In the genomic region with DNA sequence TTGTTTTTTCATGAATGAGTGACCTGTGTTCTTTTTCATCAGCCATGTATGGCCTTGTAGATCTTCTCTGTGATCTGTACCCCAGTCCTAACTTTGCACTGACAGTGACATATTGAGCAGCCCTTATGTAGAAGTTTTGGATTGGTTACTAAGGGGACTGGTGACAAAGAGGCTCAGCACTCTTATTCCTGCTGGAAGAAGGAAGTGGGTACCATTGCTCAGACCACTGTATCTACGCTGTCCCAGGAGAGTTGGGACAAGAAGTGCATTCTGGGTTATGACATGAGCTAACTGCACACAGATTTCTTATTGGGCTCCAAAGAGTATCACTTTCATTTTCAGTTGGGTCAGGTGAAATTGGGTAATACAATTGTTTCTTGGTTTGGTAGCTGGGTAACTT, we compare ENCODE assay signal across 14 cellular contexts.
DNase-seq lines count a peak whose midpoint lies in the region; ATAC-seq, FAIRE-seq and TF ChIP-seq lines count a peak whose summit lies in the region.
"Had no signal": no experiment of that assay in that cellular context is flagged by ENCODE, and none has a peak within 500 bp of the region (broad histone marks: within the 10 kb centered on the region; RNA-seq: fewer than 3 reads in every experiment).

No MANE protein-coding gene starts in this region.

- H2AFZ ChIP-seq in mesenchymal stem cell (ENCODE audit: low read depth, low read length): no peak overlapping the region

- no peaks in the 10 kb centered on the region for H3K9me3 ChIP-seq in RWPE2 (ENCODE audit: severe bottlenecking)
- no peaks in the 10 kb centered on the region for H3K9me3 ChIP-seq in mesenchymal stem cell (ENCODE audit: control insufficient read depth, low read length)
- H3K9me3 ChIP-seq in uterus: no peaks in the 10 kb centered on the region
- H3K9me3 ChIP-seq in vagina: no peaks in the 10 kb centered on the region

- H3K23ac ChIP-seq in mesenchymal stem cell (ENCODE audit: low read length in 2 of 2): no peak overlapping the region

- H2BK15ac ChIP-seq in mesenchymal stem cell (ENCODE audit: low read depth, poor library complexity, severe bottlenecking): no peak overlapping the region

- H3K79me1 ChIP-seq in mesenchymal stem cell (replicated peaks; ENCODE audit: low read length, poor library complexity, severe bottlenecking): peaks cover 35% of the 10 kb centered on the region

- H2AK5ac ChIP-seq in mesenchymal stem cell (ENCODE audit: low read length, severe bottlenecking): peak overlapping the region; percentile 49

- ATAC-seq in HG02885 (IDR thresholded peaks at IDR 0.05; ENCODE audit: poor library complexity, unreplicated experiment) (peak; percentile 62), RWPE2 (ENCODE audit: low read depth) (no peak), HG03097 (IDR thresholded peaks at IDR 0.05; ENCODE audit: low FRiP score, unreplicated experiment) (no peak)

- H3K4me3 ChIP-seq in RWPE2 (ENCODE audit: severe bottlenecking) (no peak overlapping the region), mesenchymal stem cell (ENCODE audit: insufficient read depth in 1 of 2, low read depth in 1 of 2, low read length in 2 of 2) (no peak overlapping the region), uterus (no peak overlapping the region), vagina (no peak overlapping the region)

- no peaks in the 10 kb centered on the region for H3K27me3 ChIP-seq in RWPE2 (ENCODE audit: insufficient read depth, poor library complexity, severe bottlenecking)
- H3K27me3 ChIP-seq in mesenchymal stem cell (ENCODE audit: control insufficient read depth in 1 of 2, insufficient read depth in 1 of 2, low read length in 2 of 2): no peaks in the 10 kb centered on the region
- H3K27me3 ChIP-seq in uterus: no peaks in the 10 kb centered on the region
- no peaks in the 10 kb centered on the region for H3K27me3 ChIP-seq in vagina

- no peak overlapping the region for H3K4me2 ChIP-seq in mesenchymal stem cell (ENCODE audit: low read length, poor library complexity, severe bottlenecking)

- intact Hi-C loops in uterus (cut with DNase I; ENCODE audit: low total_unique reads): no loop called here
- intact Hi-C loops in vagina (cut with DNase I): no loop called here

- no peak overlapping the region for H2BK5ac ChIP-seq in mesenchymal stem cell (ENCODE audit: low read depth, low read length, poor library complexity, severe bottlenecking)

- TF ChIP-seq POLR2A in uterus (IDR thresholded peaks at IDR 0.05) (no peak), vagina (IDR thresholded peaks at IDR 0.05) (no peak)

- H3K27ac ChIP-seq in RWPE2 (ENCODE audit: poor library complexity, severe bottlenecking) (peak overlapping the region; percentile 85), mesenchymal stem cell (ENCODE audit: low read length, poor library complexity, severe bottlenecking) (no peak overlapping the region), uterus (no peak overlapping the region), vagina (no peak overlapping the region)

- H3K4me1 ChIP-seq in RWPE2 (ENCODE audit: insufficient read depth, poor library complexity, severe bottlenecking) (peaks cover 23% of the 10 kb centered on the region), mesenchymal stem cell (ENCODE audit: control insufficient read depth, insufficient read depth, low read depth, low read length) (peaks cover 1% of the 10 kb centered on the region), uterus (no peaks in the 10 kb centered on the region), vagina (peaks cover 9% of the 10 kb centered on the region)

- DNase-seq in EH (ENCODE audit: low read depth) (peak; percentile 13), RWPE2 (ENCODE audit: low spot score) (no peak), mesenchymal stem cell (peak; percentile 50), uterus (no peak), vagina (ENCODE audit: extremely low spot score in 2 of 2) (no peak), HTR-8/SVneo (ENCODE audit: insufficient read length, low spot score) (no peak)
- DNase-seq: activated CD4-positive, alpha-beta T cell treated with anti-CD3 and anti-CD28 coated beads for 48 hours; activated T-cell treated with anti-CD3 and anti-CD28 coated beads, Interleukin-2, amount 50 U/mL, for 24 hours; cortex of kidney; DMS153; midbrain; NCI-H2227 treated with DMSO at 0.1 percent for 48 hours had no signal

- 96% methylated on average over 1 of the region's 1 CpG for WGBS in mesenchymal stem cell

- peak overlapping the region in 1 of 2 experiments; percentile 63 for H2BK12ac ChIP-seq in mesenchymal stem cell (ENCODE audit: low read length in 2 of 2)

- H4K91ac ChIP-seq in mesenchymal stem cell (ENCODE audit: low read length): no peak overlapping the region

- no peak overlapping the region for H3K14ac ChIP-seq in mesenchymal stem cell (ENCODE audit: low read length in 2 of 2)

- no peak overlapping the region for H3K9ac ChIP-seq in mesenchymal stem cell (ENCODE audit: low read length)

- TF ChIP-seq CTCF in RWPE2 (IDR thresholded peaks at IDR 0.05; ENCODE audit: poor library complexity, severe bottlenecking): no peak
- no peak for TF ChIP-seq CTCF in uterus (IDR thresholded peaks at IDR 0.05)
- TF ChIP-seq CTCF in vagina (IDR thresholded peaks at IDR 0.05): no peak

- FAIRE-seq in HTR-8/SVneo (lab: Jason Lieb, UNC): no peak

- H3K36me3 ChIP-seq in RWPE2 (ENCODE audit: low read depth) (peaks cover 56% of the 10 kb centered on the region), mesenchymal stem cell (ENCODE audit: control insufficient read depth in 1 of 2, insufficient read depth in 2 of 2, low read depth in 1 of 2, low read length in 2 of 2) (peaks cover 23 to 69% of the 10 kb centered on the region in 2 experiments), uterus (no peaks in the 10 kb centered on the region), vagina (no peaks in the 10 kb centered on the region)

- H4K8ac ChIP-seq in mesenchymal stem cell (ENCODE audit: low read length): peak overlapping the region; percentile 51

- H3K4ac ChIP-seq in mesenchymal stem cell (ENCODE audit: low read depth in 1 of 2, low read length in 2 of 2): no peak overlapping the region

- peak overlapping the region; percentile 23 for H2BK120ac ChIP-seq in mesenchymal stem cell (ENCODE audit: low read depth, low read length)

- peak overlapping the region in 1 of 2 experiments; percentile 60 for H3K18ac ChIP-seq in mesenchymal stem cell (ENCODE audit: low read depth in 1 of 2, low read length in 2 of 2)

Comparison
In these comparisons a context has a peak if more than half of its experiments do, and no peak if none do; other contexts are left out.
1. DNase-seq: peak in EH (single experiment) and mesenchymal stem cell (single experiment); none in RWPE2 (single experiment), uterus (0 of 2), vagina (0 of 2) and HTR-8/SVneo (single experiment).